Comparison of ENCODE assay signal across 1 cellular context in the genomic region with DNA sequence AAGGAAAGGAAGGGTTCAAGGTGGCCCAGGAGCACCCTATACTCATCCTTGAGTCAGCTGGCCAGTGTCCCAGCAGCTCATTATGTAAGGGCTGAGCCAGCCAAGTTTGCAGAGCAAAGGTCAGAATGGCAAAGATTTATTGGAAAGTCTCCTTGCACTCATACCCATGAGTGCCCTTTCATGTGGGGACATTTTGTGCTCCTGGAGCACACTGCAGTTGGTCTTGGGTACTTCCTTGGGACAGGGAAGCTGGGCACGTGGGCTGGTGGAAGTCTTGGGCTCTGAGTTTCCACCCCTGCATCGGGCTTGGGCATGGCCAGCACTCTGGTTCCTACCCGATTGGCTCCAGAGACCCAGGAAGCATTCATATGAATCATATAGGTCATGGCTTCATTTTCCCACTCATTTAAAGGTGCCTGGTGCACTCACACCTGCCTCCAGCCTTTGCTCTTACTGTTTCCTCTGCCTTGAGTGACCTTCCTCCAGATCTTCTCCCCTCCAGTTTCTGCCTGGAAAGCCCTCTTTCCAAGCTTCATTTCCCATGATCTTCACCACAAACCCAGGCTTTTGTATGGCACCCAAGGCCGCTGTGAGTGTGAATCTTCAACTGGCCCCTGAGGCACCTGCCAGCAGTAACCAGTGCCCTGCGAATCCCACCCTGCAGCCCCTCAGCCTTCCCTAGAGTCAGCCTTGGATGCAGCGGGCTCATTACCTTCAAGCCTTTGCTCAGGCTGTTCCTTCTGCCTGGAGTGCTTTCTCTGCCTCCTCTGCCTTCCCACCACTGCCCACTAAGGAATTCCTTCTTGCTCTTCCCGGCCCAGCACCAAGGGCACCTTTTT.
TF ChIP-seq lines count a peak whose summit lies in the region.

No MANE protein-coding gene starts in this region.

TF ChIP-seq in HepG2, 621 proteins besides CTCF, POLR2A, EP300 and RAD21:
- TF ChIP-seq ZNF644 (CRISPR knock-in tag; IDR thresholded peaks at IDR 0.05; ENCODE audit: low read depth), result peak; percentile 77
- TF ChIP-seq RARA (CRISPR knock-in tag; IDR thresholded peaks at IDR 0.05), result peak; percentile 44; the same call in 1 of the 2 replicates
- no peak for TF ChIP-seq RBM22 (optimal IDR thresholded peaks at IDR 0.05; ENCODE audit: low read length)
- TF ChIP-seq HNF4A (CRISPR knock-in tag; IDR thresholded peaks at IDR 0.05), result peak; percentile 78
- no peak for TF ChIP-seq PRMT3 (CRISPR knock-in tag; IDR thresholded peaks at IDR 0.05; ENCODE audit: borderline replicate concordance, low read depth)
- TF ChIP-seq HMG20A (CRISPR knock-in tag; IDR thresholded peaks at IDR 0.05; ENCODE audit: borderline replicate concordance), result peak; percentile 46; the same call in 1 of the 2 replicates
- TF ChIP-seq RXRB (CRISPR knock-in tag; IDR thresholded peaks at IDR 0.05; ENCODE audit: borderline replicate concordance), result peak; percentile 51; the same call in 1 of the 2 replicates
- TF ChIP-seq MTA3 (CRISPR knock-in tag; IDR thresholded peaks at IDR 0.05), result no peak
- TF ChIP-seq MAZ (IDR thresholded peaks at IDR 0.05; ENCODE audit: borderline replicate concordance, low read depth, low read length), result no peak
- no peak for TF ChIP-seq MAZ (CRISPR knock-in tag; IDR thresholded peaks at IDR 0.05; ENCODE audit: low read depth)
- TF ChIP-seq SCMH1 (CRISPR knock-in tag; IDR thresholded peaks at IDR 0.05; ENCODE audit: borderline replicate concordance), result no peak
- TF ChIP-seq ZNF570 (CRISPR knock-in tag; IDR thresholded peaks at IDR 0.05; ENCODE audit: borderline replicate concordance), result no peak
- TF ChIP-seq ZEB1 (IDR thresholded peaks at IDR 0.05; ENCODE audit: insufficient replicate concordance, low read depth), result no peak
- peak; percentile 82; the same call in 1 of the 2 replicates for TF ChIP-seq GFI1 (CRISPR knock-in tag; IDR thresholded peaks at IDR 0.05; ENCODE audit: borderline replicate concordance)
- no peak for TF ChIP-seq ZNF746 (CRISPR knock-in tag; IDR thresholded peaks at IDR 0.05)
- TF ChIP-seq ZNF225 (CRISPR knock-in tag; IDR thresholded peaks at IDR 0.05), result no peak
- TF ChIP-seq ZNF232 (CRISPR knock-in tag; IDR thresholded peaks at IDR 0.05; ENCODE audit: borderline replicate concordance), result no peak
- TF ChIP-seq ZNF224 (CRISPR knock-in tag; IDR thresholded peaks at IDR 0.05), result no peak
- TF ChIP-seq NONO (IDR thresholded peaks at IDR 0.05), result no peak
- no peak for TF ChIP-seq NONO (CRISPR knock-in tag; conservative IDR thresholded peaks at IDR 0.05)
- no peak for TF ChIP-seq HNRNPUL1 (IDR thresholded peaks at IDR 0.05; ENCODE audit: low read depth, low read length)
- TF ChIP-seq, protein P1, sequence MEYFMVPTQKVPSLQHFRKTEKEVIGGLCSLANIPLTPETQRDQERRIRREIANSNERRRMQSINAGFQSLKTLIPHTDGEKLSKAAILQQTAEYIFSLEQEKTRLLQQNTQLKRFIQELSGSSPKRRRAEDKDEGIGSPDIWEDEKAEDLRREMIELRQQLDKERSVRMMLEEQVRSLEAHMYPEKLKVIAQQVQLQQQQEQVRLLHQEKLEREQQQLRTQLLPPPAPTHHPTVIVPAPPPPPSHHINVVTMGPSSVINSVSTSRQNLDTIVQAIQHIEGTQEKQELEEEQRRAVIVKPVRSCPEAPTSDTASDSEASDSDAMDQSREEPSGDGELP (IDR thresholded peaks at IDR 0.05; ENCODE audit: borderline replicate concordance, low read depth), result peak; percentile 74
- TF ChIP-seq, protein P2, sequence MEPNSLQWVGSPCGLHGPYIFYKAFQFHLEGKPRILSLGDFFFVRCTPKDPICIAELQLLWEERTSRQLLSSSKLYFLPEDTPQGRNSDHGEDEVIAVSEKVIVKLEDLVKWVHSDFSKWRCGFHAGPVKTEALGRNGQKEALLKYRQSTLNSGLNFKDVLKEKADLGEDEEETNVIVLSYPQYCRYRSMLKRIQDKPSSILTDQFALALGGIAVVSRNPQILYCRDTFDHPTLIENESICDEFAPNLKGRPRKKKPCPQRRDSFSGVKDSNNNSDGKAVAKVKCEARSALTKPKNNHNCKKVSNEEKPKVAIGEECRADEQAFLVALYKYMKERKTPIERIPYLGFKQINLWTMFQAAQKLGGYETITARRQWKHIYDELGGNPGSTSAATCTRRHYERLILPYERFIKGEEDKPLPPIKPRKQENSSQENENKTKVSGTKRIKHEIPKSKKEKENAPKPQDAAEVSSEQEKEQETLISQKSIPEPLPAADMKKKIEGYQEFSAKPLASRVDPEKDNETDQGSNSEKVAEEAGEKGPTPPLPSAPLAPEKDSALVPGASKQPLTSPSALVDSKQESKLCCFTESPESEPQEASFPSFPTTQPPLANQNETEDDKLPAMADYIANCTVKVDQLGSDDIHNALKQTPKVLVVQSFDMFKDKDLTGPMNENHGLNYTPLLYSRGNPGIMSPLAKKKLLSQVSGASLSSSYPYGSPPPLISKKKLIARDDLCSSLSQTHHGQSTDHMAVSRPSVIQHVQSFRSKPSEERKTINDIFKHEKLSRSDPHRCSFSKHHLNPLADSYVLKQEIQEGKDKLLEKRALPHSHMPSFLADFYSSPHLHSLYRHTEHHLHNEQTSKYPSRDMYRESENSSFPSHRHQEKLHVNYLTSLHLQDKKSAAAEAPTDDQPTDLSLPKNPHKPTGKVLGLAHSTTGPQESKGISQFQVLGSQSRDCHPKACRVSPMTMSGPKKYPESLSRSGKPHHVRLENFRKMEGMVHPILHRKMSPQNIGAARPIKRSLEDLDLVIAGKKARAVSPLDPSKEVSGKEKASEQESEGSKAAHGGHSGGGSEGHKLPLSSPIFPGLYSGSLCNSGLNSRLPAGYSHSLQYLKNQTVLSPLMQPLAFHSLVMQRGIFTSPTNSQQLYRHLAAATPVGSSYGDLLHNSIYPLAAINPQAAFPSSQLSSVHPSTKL (CRISPR knock-in tag; IDR thresholded peaks at IDR 0.05), result peak; percentile 57
- peak; percentile 31; the same call in 1 of the 2 replicates for TF ChIP-seq ZNF263 (CRISPR knock-in tag; IDR thresholded peaks at IDR 0.05)
- TF ChIP-seq BCL6 (CRISPR knock-in tag; IDR thresholded peaks at IDR 0.05), result peak; percentile 54; the same call in 1 of the 2 replicates
- 0 out of 2 replicates have a peak, but pooled peaks have one; percentile 22 for TF ChIP-seq GATAD2A (CRISPR knock-in tag; IDR thresholded peaks at IDR 0.05)
- TF ChIP-seq SP4 (CRISPR knock-in tag; IDR thresholded peaks at IDR 0.05), result no peak
- TF ChIP-seq, protein P3, sequence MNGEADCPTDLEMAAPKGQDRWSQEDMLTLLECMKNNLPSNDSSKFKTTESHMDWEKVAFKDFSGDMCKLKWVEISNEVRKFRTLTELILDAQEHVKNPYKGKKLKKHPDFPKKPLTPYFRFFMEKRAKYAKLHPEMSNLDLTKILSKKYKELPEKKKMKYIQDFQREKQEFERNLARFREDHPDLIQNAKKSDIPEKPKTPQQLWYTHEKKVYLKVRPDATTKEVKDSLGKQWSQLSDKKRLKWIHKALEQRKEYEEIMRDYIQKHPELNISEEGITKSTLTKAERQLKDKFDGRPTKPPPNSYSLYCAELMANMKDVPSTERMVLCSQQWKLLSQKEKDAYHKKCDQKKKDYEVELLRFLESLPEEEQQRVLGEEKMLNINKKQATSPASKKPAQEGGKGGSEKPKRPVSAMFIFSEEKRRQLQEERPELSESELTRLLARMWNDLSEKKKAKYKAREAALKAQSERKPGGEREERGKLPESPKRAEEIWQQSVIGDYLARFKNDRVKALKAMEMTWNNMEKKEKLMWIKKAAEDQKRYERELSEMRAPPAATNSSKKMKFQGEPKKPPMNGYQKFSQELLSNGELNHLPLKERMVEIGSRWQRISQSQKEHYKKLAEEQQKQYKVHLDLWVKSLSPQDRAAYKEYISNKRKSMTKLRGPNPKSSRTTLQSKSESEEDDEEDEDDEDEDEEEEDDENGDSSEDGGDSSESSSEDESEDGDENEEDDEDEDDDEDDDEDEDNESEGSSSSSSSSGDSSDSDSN (CRISPR knock-in tag; IDR thresholded peaks at IDR 0.05), result no peak
- TF ChIP-seq ZNF749 (CRISPR knock-in tag; IDR thresholded peaks at IDR 0.05; ENCODE audit: borderline replicate concordance), result no peak
- no peak for TF ChIP-seq ZNF558 (CRISPR knock-in tag; IDR thresholded peaks at IDR 0.05; ENCODE audit: borderline replicate concordance)
- TF ChIP-seq HNF4G (IDR thresholded peaks at IDR 0.05; ENCODE audit: borderline replicate concordance, low read depth, low read length), result peak; percentile 26; the same call in 1 of the 2 replicates
- TF ChIP-seq HNF4G (CRISPR knock-in tag; IDR thresholded peaks at IDR 0.05; ENCODE audit: borderline replicate concordance, low read depth), result no peak
- no peak for TF ChIP-seq ZNF724P (CRISPR knock-in tag; IDR thresholded peaks at IDR 0.05; ENCODE audit: borderline replicate concordance)
- TF ChIP-seq SPEN (CRISPR knock-in tag; IDR thresholded peaks at IDR 0.05; ENCODE audit: low read depth), result no peak
- TF ChIP-seq PPARG (CRISPR knock-in tag; conservative IDR thresholded peaks at IDR 0.05), result peak; percentile 47; the same call in 1 of the 2 replicates
- TF ChIP-seq, protein P4, sequence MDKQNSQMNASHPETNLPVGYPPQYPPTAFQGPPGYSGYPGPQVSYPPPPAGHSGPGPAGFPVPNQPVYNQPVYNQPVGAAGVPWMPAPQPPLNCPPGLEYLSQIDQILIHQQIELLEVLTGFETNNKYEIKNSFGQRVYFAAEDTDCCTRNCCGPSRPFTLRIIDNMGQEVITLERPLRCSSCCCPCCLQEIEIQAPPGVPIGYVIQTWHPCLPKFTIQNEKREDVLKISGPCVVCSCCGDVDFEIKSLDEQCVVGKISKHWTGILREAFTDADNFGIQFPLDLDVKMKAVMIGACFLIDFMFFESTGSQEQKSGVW (CRISPR knock-in tag; IDR thresholded peaks at IDR 0.05; ENCODE audit: borderline replicate concordance), result no peak
- TF ChIP-seq, protein P5, sequence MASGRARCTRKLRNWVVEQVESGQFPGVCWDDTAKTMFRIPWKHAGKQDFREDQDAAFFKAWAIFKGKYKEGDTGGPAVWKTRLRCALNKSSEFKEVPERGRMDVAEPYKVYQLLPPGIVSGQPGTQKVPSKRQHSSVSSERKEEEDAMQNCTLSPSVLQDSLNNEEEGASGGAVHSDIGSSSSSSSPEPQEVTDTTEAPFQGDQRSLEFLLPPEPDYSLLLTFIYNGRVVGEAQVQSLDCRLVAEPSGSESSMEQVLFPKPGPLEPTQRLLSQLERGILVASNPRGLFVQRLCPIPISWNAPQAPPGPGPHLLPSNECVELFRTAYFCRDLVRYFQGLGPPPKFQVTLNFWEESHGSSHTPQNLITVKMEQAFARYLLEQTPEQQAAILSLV (CRISPR knock-in tag; IDR thresholded peaks at IDR 0.05; ENCODE audit: borderline replicate concordance), result no peak
- TF ChIP-seq ZFY (CRISPR knock-in tag; IDR thresholded peaks at IDR 0.05), result no peak
- TF ChIP-seq ZNF775 (CRISPR knock-in tag; IDR thresholded peaks at IDR 0.05; ENCODE audit: borderline replicate concordance), result no peak
- TF ChIP-seq, protein P6, sequence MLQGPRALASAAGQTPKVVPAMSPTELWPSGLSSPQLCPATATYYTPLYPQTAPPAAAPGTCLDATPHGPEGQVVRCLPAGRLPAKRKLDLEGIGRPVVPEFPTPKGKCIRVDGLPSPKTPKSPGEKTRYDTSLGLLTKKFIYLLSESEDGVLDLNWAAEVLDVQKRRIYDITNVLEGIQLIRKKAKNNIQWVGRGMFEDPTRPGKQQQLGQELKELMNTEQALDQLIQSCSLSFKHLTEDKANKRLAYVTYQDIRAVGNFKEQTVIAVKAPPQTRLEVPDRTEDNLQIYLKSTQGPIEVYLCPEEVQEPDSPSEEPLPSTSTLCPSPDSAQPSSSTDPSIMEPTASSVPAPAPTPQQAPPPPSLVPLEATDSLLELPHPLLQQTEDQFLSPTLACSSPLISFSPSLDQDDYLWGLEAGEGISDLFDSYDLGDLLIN (CRISPR knock-in tag; IDR thresholded peaks at IDR 0.05; ENCODE audit: borderline replicate concordance), result no peak
- TF ChIP-seq ZNF792 (CRISPR knock-in tag; IDR thresholded peaks at IDR 0.05), result no peak
- TF ChIP-seq ZIK1 (CRISPR knock-in tag; IDR thresholded peaks at IDR 0.05; ENCODE audit: borderline replicate concordance, low read depth), result no peak
- TF ChIP-seq, protein P7, sequence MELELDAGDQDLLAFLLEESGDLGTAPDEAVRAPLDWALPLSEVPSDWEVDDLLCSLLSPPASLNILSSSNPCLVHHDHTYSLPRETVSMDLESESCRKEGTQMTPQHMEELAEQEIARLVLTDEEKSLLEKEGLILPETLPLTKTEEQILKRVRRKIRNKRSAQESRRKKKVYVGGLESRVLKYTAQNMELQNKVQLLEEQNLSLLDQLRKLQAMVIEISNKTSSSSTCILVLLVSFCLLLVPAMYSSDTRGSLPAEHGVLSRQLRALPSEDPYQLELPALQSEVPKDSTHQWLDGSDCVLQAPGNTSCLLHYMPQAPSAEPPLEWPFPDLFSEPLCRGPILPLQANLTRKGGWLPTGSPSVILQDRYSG (CRISPR knock-in tag; IDR thresholded peaks at IDR 0.05), result no peak
- no peak for TF ChIP-seq ZNF607 (CRISPR knock-in tag; IDR thresholded peaks at IDR 0.05; ENCODE audit: borderline replicate concordance)
- TF ChIP-seq TARDBP (CRISPR knock-in tag; IDR thresholded peaks at IDR 0.05), result no peak
- TF ChIP-seq SAFB2 (CRISPR knock-in tag; IDR thresholded peaks at IDR 0.05; ENCODE audit: borderline replicate concordance, low read depth), result no peak
- no peak for TF ChIP-seq ZSCAN31 (CRISPR knock-in tag; IDR thresholded peaks at IDR 0.05; ENCODE audit: low read depth)
- TF ChIP-seq, protein P8, sequence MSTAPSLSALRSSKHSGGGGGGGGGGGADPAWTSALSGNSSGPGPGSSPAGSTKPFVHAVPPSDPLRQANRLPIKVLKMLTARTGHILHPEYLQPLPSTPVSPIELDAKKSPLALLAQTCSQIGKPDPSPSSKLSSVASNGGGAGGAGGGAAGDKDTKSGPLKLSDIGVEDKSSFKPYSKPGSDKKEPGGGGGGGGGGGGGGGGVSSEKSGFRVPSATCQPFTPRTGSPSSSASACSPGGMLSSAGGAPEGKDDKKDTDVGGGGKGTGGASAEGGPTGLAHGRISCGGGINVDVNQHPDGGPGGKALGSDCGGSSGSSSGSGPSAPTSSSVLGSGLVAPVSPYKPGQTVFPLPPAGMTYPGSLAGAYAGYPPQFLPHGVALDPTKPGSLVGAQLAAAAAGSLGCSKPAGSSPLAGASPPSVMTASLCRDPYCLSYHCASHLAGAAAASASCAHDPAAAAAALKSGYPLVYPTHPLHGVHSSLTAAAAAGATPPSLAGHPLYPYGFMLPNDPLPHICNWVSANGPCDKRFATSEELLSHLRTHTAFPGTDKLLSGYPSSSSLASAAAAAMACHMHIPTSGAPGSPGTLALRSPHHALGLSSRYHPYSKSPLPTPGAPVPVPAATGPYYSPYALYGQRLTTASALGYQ (CRISPR knock-in tag; IDR thresholded peaks at IDR 0.05), result no peak
- TF ChIP-seq RFX3 (CRISPR knock-in tag; IDR thresholded peaks at IDR 0.05), result no peak
- TF ChIP-seq, protein P9, sequence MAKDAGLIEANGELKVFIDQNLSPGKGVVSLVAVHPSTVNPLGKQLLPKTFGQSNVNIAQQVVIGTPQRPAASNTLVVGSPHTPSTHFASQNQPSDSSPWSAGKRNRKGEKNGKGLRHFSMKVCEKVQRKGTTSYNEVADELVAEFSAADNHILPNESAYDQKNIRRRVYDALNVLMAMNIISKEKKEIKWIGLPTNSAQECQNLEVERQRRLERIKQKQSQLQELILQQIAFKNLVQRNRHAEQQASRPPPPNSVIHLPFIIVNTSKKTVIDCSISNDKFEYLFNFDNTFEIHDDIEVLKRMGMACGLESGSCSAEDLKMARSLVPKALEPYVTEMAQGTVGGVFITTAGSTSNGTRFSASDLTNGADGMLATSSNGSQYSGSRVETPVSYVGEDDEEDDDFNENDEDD (CRISPR knock-in tag; IDR thresholded peaks at IDR 0.05; ENCODE audit: borderline replicate concordance), result no peak
- TF ChIP-seq, protein P10, sequence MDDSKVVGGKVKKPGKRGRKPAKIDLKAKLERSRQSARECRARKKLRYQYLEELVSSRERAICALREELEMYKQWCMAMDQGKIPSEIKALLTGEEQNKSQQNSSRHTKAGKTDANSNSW (CRISPR knock-in tag; IDR thresholded peaks at IDR 0.05; ENCODE audit: borderline replicate concordance), result no peak
